In genomic region chr16:56851671-56852400, GRCh38 we compare ENCODE assay signal across 12 cellular contexts. TPM values are rescaled to one million over a fixed set of nuclear protein-coding genes. Genes with fewer than 3 reads are reported as not detected.
DNase-seq lines count a peak whose midpoint lies in the region; ATAC-seq, FAIRE-seq and TF ChIP-seq lines count a peak whose summit lies in the region.
"Had no signal": no experiment of that assay in that cellular context is flagged by ENCODE, and none has a peak within 500 bp of the region (broad histone marks: within the 10 kb centered on the region; RNA-seq: fewer than 3 reads in every experiment).

No MANE protein-coding gene starts in this region.

- 13% methylated on average over 8 of the region's 8 CpGs for WGBS in K562 (ENCODE audit: insufficient coverage, low coverage, missing lambda C conversion rate)

- FAIRE-seq in D721Med (lab: Jason Lieb, UNC) (no peak), K562 (lab: Jason Lieb, UNC) (peak; percentile 49), frontal cortex (lab: Jason Lieb, UNC) (no peak)
- FAIRE-seq: TTC549 had no signal

- no TSS peak for BruUV-seq in K562 (replicated peaks; lab: Mats Ljungman, UMichigan)

- TF ChIP-seq POLR2A in K562 (conservative IDR thresholded peaks at IDR 0.05): no peak

- H3K4me1 ChIP-seq in Karpas-422 (ENCODE audit: low read length): peaks cover 4% of the 10 kb centered on the region; the same call in 1 of the 2 replicates
- H3K4me1 ChIP-seq in K562 (replicated peaks in 1 of 2; ENCODE audit: control insufficient read depth in 2 of 2, insufficient read depth in 2 of 2, low read length in 2 of 2): no peaks in the 10 kb centered on the region; a peak in 2 of 5 replicates

- POLR2A ChIA-PET in K562 (lab: Yijun Ruan, JAX): interaction anchor here (0.6 to 0.9 kb wide), 6 partner anchors 10 to 1182 kb away, joined by 3 to 4 read pairs (median 3); no protein-coding TSS in a partner anchor

- H3K27me3 ChIP-seq in Karpas-422 (ENCODE audit: low read length): no peaks in the 10 kb centered on the region
- H3K27me3 ChIP-seq in K562 (ENCODE audit: control insufficient read depth in 2 of 2, insufficient read depth in 2 of 2, low read length in 2 of 2): peaks cover 0 to 5% of the 10 kb centered on the region in 2 experiments; a peak in 1 of 5 replicates

- H3K4me2 ChIP-seq in Karpas-422 (ENCODE audit: low read depth, low read length, poor library complexity, severe bottlenecking): no peak overlapping the region
- H3K4me2 ChIP-seq in K562 (ENCODE audit: insufficient read depth, low read length): no peak overlapping the region

- in situ Hi-C loops in K562 (cut with MboI): no loop called here

- ATAC-seq in K562 (peak; percentile 26; the same call in 1 of the 3 replicates), HG03521 (IDR thresholded peaks at IDR 0.05; ENCODE audit: unreplicated experiment) (no peak), left colon (no peak)

- no peaks in the 10 kb centered on the region for H3K9me3 ChIP-seq in Karpas-422 (ENCODE audit: low read length)
- H3K9me3 ChIP-seq in K562 (replicated peaks; ENCODE audit: control insufficient read depth, insufficient read depth, low read depth, low read length): no peaks in the 10 kb centered on the region

- H3K27ac ChIP-seq in Karpas-422 (ENCODE audit: low read length) (no peak overlapping the region), K562 (ENCODE audit: extremely low read depth, low read depth, low read length) (no peak overlapping the region)

- no peaks in the 10 kb centered on the region for H3K9me2 ChIP-seq in Karpas-422 (replicated peaks; ENCODE audit: insufficient read depth, low read length)

- DNase-seq in D721Med (ENCODE audit: insufficient read length, low spot score): no peak
- peak; percentile 68 for DNase-seq in Karpas-422
- peak in 2 of 4 experiments; percentile 20 to 28 for DNase-seq in K562 (ENCODE audit: extremely low read depth in 1 of 4, low spot score in 3 of 4)
- peak; percentile 34 to 40 for DNase-seq in lung microvascular endothelial cell (ENCODE audit: low read depth in 2 of 2)
- no peak for DNase-seq in DMS79 (lab: John Stamatoyannopoulos, UW)
- no peak for DNase-seq in frontal cortex (ENCODE audit: low spot score in 2 of 2)
- DNase-seq in left colon: no peak
- DNase-seq: NCI-H146, substantia nigra had no signal

- H3K79me2 ChIP-seq in Karpas-422 (ENCODE audit: low read length): no peaks in the 10 kb centered on the region
- no peaks in the 10 kb centered on the region for H3K79me2 ChIP-seq in K562 (ENCODE audit: control insufficient read depth, insufficient read depth, low read length)

- TF ChIP-seq RAD21 in K562 (CRISPR knock-in tag; conservative IDR thresholded peaks at IDR 0.05 in 1 of 2, IDR thresholded peaks at IDR 0.05 in 1 of 2): peak in 1 of 2 experiments; percentile 27; a peak in 1 of 4 replicates

- no peak overlapping the region for H3K4me3 ChIP-seq in Karpas-422 (ENCODE audit: low read length)
- no peak overlapping the region for H3K4me3 ChIP-seq in K562
- H3K4me3 ChIP-seq: skin epidermis had no signal

- H3K36me3 ChIP-seq in Karpas-422 (ENCODE audit: insufficient read depth, low read length): no peaks in the 10 kb centered on the region
- no peaks in the 10 kb centered on the region for H3K36me3 ChIP-seq in K562 (ENCODE audit: control insufficient read depth, insufficient read depth, low read length)

- intact Hi-C loops in K562 (cut with micrococcal nuclease) (no loop called here), left colon (cut with DNase I, micrococcal nuclease) (no loop called here)

- CTCF ChIA-PET in K562 (lab: Yijun Ruan, JAX; ENCODE audit: low intra/inter-chr PET ratio): interaction anchor here (0.6 kb wide), 1 partner anchor 1081 kb away, joined by 3 read pairs; no protein-coding TSS in a partner anchor

- no peak for TF ChIP-seq EP300 in K562 (IDR thresholded peaks at IDR 0.05; ENCODE audit: low read length)

- H4K20me1 ChIP-seq in Karpas-422 (ENCODE audit: insufficient read depth, low read depth, low read length): no peaks in the 10 kb centered on the region
- no peaks in the 10 kb centered on the region for H4K20me1 ChIP-seq in K562 (replicated peaks; ENCODE audit: control insufficient read depth, insufficient read depth, low read length)

- H3K9ac ChIP-seq in Karpas-422 (ENCODE audit: low read length) (no peak overlapping the region), K562 (ENCODE audit: insufficient read depth in 1 of 2, low read depth in 2 of 2, low read length in 2 of 2) (no peak overlapping the region; a peak in 1 of 4 replicates)

- TF ChIP-seq CTCF in D721Med (IDR thresholded peaks at IDR 0.05; ENCODE audit: insufficient read depth, missing control alignments): peak; percentile 10
- peak; percentile 46 to 70 (median 62); a peak in 5 of 6 replicates for TF ChIP-seq CTCF in K562 (IDR thresholded peaks at IDR 0.05 in 2 of 3, conservative IDR thresholded peaks at IDR 0.05 in 1 of 3; ENCODE audit: insufficient read depth in 2 of 3, low read depth in 1 of 3, low read length in 3 of 3)

- H2AFZ ChIP-seq in Karpas-422 (ENCODE audit: low read length) (no peak overlapping the region), K562 (ENCODE audit: low read depth, low read length) (peak overlapping the region; percentile 25; the same call in 1 of the 2 replicates)

- no peaks in the 10 kb centered on the region for H3K9me1 ChIP-seq in K562 (ENCODE audit: control insufficient read depth, insufficient read depth, low read length)

TF ChIP-seq in K562, 482 proteins besides CTCF, POLR2A, EP300 and RAD21:
- TF ChIP-seq MTA3 (IDR thresholded peaks at IDR 0.05; ENCODE audit: borderline replicate concordance) (no peak), CTCFL (IDR thresholded peaks at IDR 0.05; ENCODE audit: borderline replicate concordance, insufficient read depth, low read depth, low read length, poor library complexity, severe bottlenecking) (peak; percentile 58), ZNF384 (IDR thresholded peaks at IDR 0.05; ENCODE audit: low read depth, low read length) (peak; percentile 53), HNRNPK (IDR thresholded peaks at IDR 0.05; ENCODE audit: low read depth, low read length, poor library complexity, severe bottlenecking) (no peak), SMC3 (conservative IDR thresholded peaks at IDR 0.05; ENCODE audit: insufficient read depth, low read depth, low read length) (0 out of 2 replicates have a peak, but pooled peaks have one; percentile 18)
TF ChIP-seq in K562: peak in this region for 3.

RNA-seq across cellular contexts. Expression of gene SLC12A3, which starts 13.2 kb away (rescaled TPM):
- 0.14 TPM in 1 of 2 replicates, not detected in the other for total RNA-seq in Karpas-422 (2014; rRNA removed; shearing (Covaris generic); ENCODE audit: low replicate concordance)
- total RNA-seq in K562 (2011; cell fraction: chromatin; rRNA removed; ENCODE audit: low replicate concordance): not detected in 2 replicates
- total RNA-seq in K562 (2011; cell fraction: nucleolus; rRNA removed): not detected in 2 replicates
- total RNA-seq in K562 (2011; cell fraction: nucleoplasm; rRNA removed): not detected in 2 replicates
- not detected in 2 replicates for total RNA-seq in K562 (2014; rRNA removed)
- total RNA-seq in K562 (2014; rRNA removed; fragmentation: Illumina TruSeq; extraction: Trizol): not detected in 2 replicates
- total RNA-seq in K562 (2015; rRNA removed; fragmentation: Illumina TruSeq; extraction: Trizol): not detected in 2 replicates
- not detected in 2 replicates for total RNA-seq in K562 (2021)
- not detected in 2 replicates for polyA plus RNA-seq in K562 (2011; rRNA removed)
- polyA plus RNA-seq in K562 (2011; cell fraction: cytosol; rRNA removed): not detected in 2 replicates
- 0.04 TPM in 1 of 2 replicates, not detected in the other for polyA plus RNA-seq in K562 (2011; cell fraction: nucleus; rRNA removed)
- polyA plus RNA-seq in K562 (2012): 0.01 TPM in 1 of 2 replicates, not detected in the other
- polyA plus RNA-seq in K562 (2014; fragmentation: Illumina TruSeq; extraction: Trizol): not detected in 2 replicates
- polyA plus RNA-seq in K562 (2014; fragmentation: Nextera tagmentation; extraction: Ambion mirVana): not detected
- not detected in 2 replicates for polyA plus RNA-seq in K562 (2014; rRNA removed)
- polyA minus RNA-seq in K562 (2011; rRNA and poly(A)+ RNA removed): not detected in 2 replicates
- polyA minus RNA-seq in K562 (2011; cell fraction: cytosol; rRNA and poly(A)+ RNA removed): 0.95 and 1.3 TPM in 2 replicates
- polyA minus RNA-seq in K562 (2011; cell fraction: nucleus; rRNA and poly(A)+ RNA removed): 0.13 TPM in 1 of 2 replicates, not detected in the other
- total RNA-seq in lung microvascular endothelial cell: not detected in 2 replicates
- not detected for total RNA-seq in frontal cortex
- total RNA-seq in left colon: under 1 TPM in 1 of 2 donors, not detected in 1; 0.11 TPM

Comparison
In these comparisons a context has a peak if more than half of its experiments do, and no peak if none do; other contexts are left out.
1. DNase-seq: peak in Karpas-422 (single experiment) and lung microvascular endothelial cell (2 of 2); none in D721Med (single experiment), DMS79 (single experiment), frontal cortex (0 of 2) and left colon (0 of 2).